In genomic region chr11:12170984-12171383, GRCh38 we compare ENCODE assay signal across 13 cellular contexts.
DNase-seq lines count a peak whose midpoint lies in the region; ATAC-seq and TF ChIP-seq lines count a peak whose summit lies in the region.
"Had no signal": no experiment of that assay in that cellular context is flagged by ENCODE, and none has a peak within 500 bp of the region (broad histone marks: within the 10 kb centered on the region; RNA-seq: fewer than 3 reads in every experiment).

No MANE protein-coding gene starts in this region.

- H3K9ac ChIP-seq in smooth muscle cell (ENCODE audit: low read depth), result no peak overlapping the region

- no peaks in the 10 kb centered on the region for H3K9me3 ChIP-seq in cardiac muscle cell (ENCODE audit: low read depth)
- no peaks in the 10 kb centered on the region for H3K9me3 ChIP-seq in smooth muscle cell (replicated peaks; ENCODE audit: low read depth)

- H3K27me3 Mint-ChIP-seq in activated T-helper 2 cell treated with anti-CD3 and anti-CD28 coated beads, Interferon-gamma antibody, Interleukin-2, Interleukin-4, amounts not matched to agents 10 μg/mL and 5 μg/mL and 100 μg/mL, durations not matched to agents 14 hours and 24 hours and 36 hours (ENCODE audit: low read depth), result no peaks in the 10 kb centered on the region
- H3K27me3 Mint-ChIP-seq: natural killer cell treated with Interleukin-12 subunit alpha and Interleukin-12 subunit beta and Interleukin-15 and Interleukin-18, amount 100 ng/mL, for 72 hours had no signal

- H3K4me1 Mint-ChIP-seq in activated T-helper 2 cell treated with anti-CD3 and anti-CD28 coated beads, Interferon-gamma antibody, Interleukin-2, Interleukin-4, amounts not matched to agents 10 μg/mL and 5 μg/mL and 100 μg/mL, durations not matched to agents 14 hours and 24 hours and 36 hours (ENCODE audit: low read depth), result peaks cover 63% of the 10 kb centered on the region
- H3K4me1 Mint-ChIP-seq: brain had no signal

- no peak for TF ChIP-seq CTCF in cardiac muscle cell (IDR thresholded peaks at IDR 0.05; ENCODE audit: low read depth, low read length)
- no peak for TF ChIP-seq CTCF in smooth muscle cell (IDR thresholded peaks at IDR 0.05; ENCODE audit: borderline replicate concordance, insufficient read depth, poor library complexity, severe bottlenecking)

- WGBS in smooth muscle cell (ENCODE audit: low lambda C conversion rate), result 55% methylated on average over 5 of the region's 5 CpGs

- peaks cover 65% of the 10 kb centered on the region for H3K79me2 ChIP-seq in smooth muscle cell (ENCODE audit: low read depth)

- ATAC-seq in HG03095 (IDR thresholded peaks at IDR 0.05; ENCODE audit: unreplicated experiment) (no peak), HG02588 (IDR thresholded peaks at IDR 0.05; ENCODE audit: unreplicated experiment) (no peak)
- ATAC-seq: natural killer cell treated with Interleukin-12 subunit alpha and Interleukin-12 subunit beta and Interleukin-15 and Interleukin-18, amount 100 ng/mL, for 72 hours had no signal

- H4K20me1 ChIP-seq in smooth muscle cell (ENCODE audit: low read depth), result no peaks in the 10 kb centered on the region

- H3K27me3 ChIP-seq in cardiac muscle cell, result no peaks in the 10 kb centered on the region
- H3K27me3 ChIP-seq in smooth muscle cell (ENCODE audit: low read depth), result no peaks in the 10 kb centered on the region

- H3K36me3 ChIP-seq in cardiac muscle cell (no peaks in the 10 kb centered on the region), smooth muscle cell (ENCODE audit: low read depth) (no peaks in the 10 kb centered on the region)

- no peak overlapping the region for H2AFZ ChIP-seq in smooth muscle cell (ENCODE audit: low read depth)

- H3K27ac ChIP-seq in cardiac muscle cell, result peak overlapping the region; percentile 88
- peak overlapping the region; percentile 99 for H3K27ac ChIP-seq in smooth muscle cell (ENCODE audit: low read depth)

- peak; percentile 48 for DNase-seq in H4 (ENCODE audit: low spot score)
- DNase-seq in activated T-helper 2 cell treated with anti-CD3 and anti-CD28 coated beads, Interferon-gamma antibody, Interleukin-2, Interleukin-4, amounts not matched to agents 10 μg/mL and 5 μg/mL and 100 μg/mL, durations not matched to agents 14 hours and 24 hours and 36 hours (ENCODE audit: low spot score), result no peak
- peak in 1 of 2 donors; percentile 93 for DNase-seq in cardiac muscle cell (ENCODE audit: low read depth in 1 of 2, low spot score in 1 of 2)
- DNase-seq in smooth muscle cell (lab: John Stamatoyannopoulos, UW; ENCODE audit: unreplicated experiment), result no peak
- DNase-seq in DMS 273 treated with DMSO at 0.1 percent for 48 hours (lab: John Stamatoyannopoulos, UW), result no peak
- no peak for DNase-seq in iPS-NIHi11 (ENCODE audit: low spot score)
- DNase-seq: activated CD4-positive, alpha-beta T cell treated with anti-CD3 and anti-CD28 coated beads, Interleukin-2, amount 50 U/mL, for 1 hour; NCI-H1694; SHP77 treated with DMSO at 0.1 percent for 48 hours had no signal

- no peak overlapping the region for H3K4me3 Mint-ChIP-seq in activated T-helper 2 cell treated with anti-CD3 and anti-CD28 coated beads, Interferon-gamma antibody, Interleukin-2, Interleukin-4, amounts not matched to agents 10 μg/mL and 5 μg/mL and 100 μg/mL, durations not matched to agents 14 hours and 24 hours and 36 hours (ENCODE audit: low read depth)
- H3K4me3 Mint-ChIP-seq: brain; natural killer cell treated with Interleukin-12 subunit alpha and Interleukin-12 subunit beta and Interleukin-15 and Interleukin-18, amount 100 ng/mL, for 72 hours had no signal

- H3K36me3 Mint-ChIP-seq in activated T-helper 2 cell treated with anti-CD3 and anti-CD28 coated beads, Interferon-gamma antibody, Interleukin-2, Interleukin-4, amounts not matched to agents 10 μg/mL and 5 μg/mL and 100 μg/mL, durations not matched to agents 14 hours and 24 hours and 36 hours (ENCODE audit: low read depth), result peaks cover 77% of the 10 kb centered on the region
- H3K36me3 Mint-ChIP-seq: brain; natural killer cell treated with Interleukin-12 subunit alpha and Interleukin-12 subunit beta and Interleukin-15 and Interleukin-18, amount 100 ng/mL, for 72 hours had no signal

- H3K4me2 ChIP-seq in smooth muscle cell, result peak overlapping the region; percentile 31

- H3K4me3 ChIP-seq in cardiac muscle cell, result no peak overlapping the region
- no peak overlapping the region for H3K4me3 ChIP-seq in smooth muscle cell

- peak overlapping the region; percentile 78 for H3K27ac Mint-ChIP-seq in activated T-helper 2 cell treated with anti-CD3 and anti-CD28 coated beads, Interferon-gamma antibody, Interleukin-2, Interleukin-4, amounts not matched to agents 10 μg/mL and 5 μg/mL and 100 μg/mL, durations not matched to agents 14 hours and 24 hours and 36 hours
- H3K27ac Mint-ChIP-seq: brain had no signal

- peaks cover 43% of the 10 kb centered on the region for H3F3A ChIP-seq in smooth muscle cell (ENCODE audit: low read depth)

- intact Hi-C loops in activated T-helper 2 cell treated with anti-CD3 and anti-CD28 coated beads, Interferon-gamma antibody, Interleukin-2, Interleukin-4, amounts not matched to agents 10 μg/mL and 5 μg/mL and 100 μg/mL, durations not matched to agents 14 hours and 24 hours and 36 hours (cut with micrococcal nuclease), result no loop called here

- peaks cover 11% of the 10 kb centered on the region for H3K9me3 Mint-ChIP-seq in activated T-helper 2 cell treated with anti-CD3 and anti-CD28 coated beads, Interferon-gamma antibody, Interleukin-2, Interleukin-4, amounts not matched to agents 10 μg/mL and 5 μg/mL and 100 μg/mL, durations not matched to agents 14 hours and 24 hours and 36 hours
- H3K9me3 Mint-ChIP-seq: brain; natural killer cell treated with Interleukin-12 subunit alpha and Interleukin-12 subunit beta and Interleukin-15 and Interleukin-18, amount 100 ng/mL, for 72 hours had no signal

- H3K4me1 ChIP-seq in cardiac muscle cell (ENCODE audit: low read depth) (peaks cover 51% of the 10 kb centered on the region), smooth muscle cell (ENCODE audit: low read depth) (peaks cover 14% of the 10 kb centered on the region)
